Comparison of ENCODE assay signal across 8 cellular contexts in genomic region chr2:38748857-38749804, GRCh38. TPM values are rescaled to one million over a fixed set of nuclear protein-coding genes. Genes with fewer than 3 reads are reported as not detected.
DNase-seq lines count a peak whose midpoint lies in the region; ATAC-seq and TF ChIP-seq lines count a peak whose summit lies in the region.

No MANE protein-coding gene starts in this region.

- peak; percentile 31 for DNase-seq in activated naive CD4-positive, alpha-beta T cell treated with anti-CD3 and anti-CD28 coated beads for 36 hours
- DNase-seq in activated naive CD4-positive, alpha-beta T cell treated with anti-CD3 and anti-CD28 coated beads, Interleukin-2, amount 50 U/mL, for 16 hours, result no peak
- DNase-seq in activated naive CD4-positive, alpha-beta T cell treated with anti-CD3 and anti-CD28 coated beads, Interleukin-2, amount 50 U/mL, for 72 hours (ENCODE audit: low spot score in 2 of 2), result no peak
- DNase-seq in kidney epithelial cell (ENCODE audit: low read depth) (no peak), tibial nerve (ENCODE audit: low spot score in 2 of 2) (no peak)

- CTCF ChIA-PET in activated naive CD4-positive, alpha-beta T cell treated with anti-CD3 and anti-CD28 coated beads for 36 hours (lab: Charles Lee), result interaction anchor here (0.9 kb wide), 1 partner anchor 9 kb away, joined by 4 read pairs; no protein-coding TSS in a partner anchor

- H3K4me3 ChIP-seq in kidney epithelial cell (ENCODE audit: low read depth, low read length) (peak overlapping the region; percentile 93), tibial nerve (peak overlapping the region; percentile 74 to 95 (median 90))

- H3K27me3 Mint-ChIP-seq in activated naive CD4-positive, alpha-beta T cell treated with anti-CD3 and anti-CD28 coated beads for 36 hours (ENCODE audit: low read depth), result peaks cover 3% of the 10 kb centered on the region

- 61 to 64% methylated on average over 27 of the region's 27 CpGs for WGBS in tibial nerve, 2 donors

- H3K27me3 ChIP-seq in kidney epithelial cell (ENCODE audit: control insufficient read depth, insufficient read depth, low read length) (no peaks in the 10 kb centered on the region), tibial nerve (no peaks in the 10 kb centered on the region)

- peak overlapping the region; percentile 100 for H3K27ac Mint-ChIP-seq in activated naive CD4-positive, alpha-beta T cell treated with anti-CD3 and anti-CD28 coated beads for 36 hours
- peak overlapping the region; percentile 98 to 100 for H3K27ac Mint-ChIP-seq in activated naive CD4-positive, alpha-beta T cell treated with anti-CD3 and anti-CD28 coated beads, Interleukin-2, amount 50 U/mL, for 72 hours

- intact Hi-C loops in activated naive CD4-positive, alpha-beta T cell treated with anti-CD3 and anti-CD28 coated beads for 36 hours (cut with micrococcal nuclease), result loop anchor here (10.0 kb wide), 1 partner anchor 674 kb away; the partner anchor contains the start of gene CYP1B1

- peaks cover 69% of the 10 kb centered on the region for H3K4me1 Mint-ChIP-seq in activated naive CD4-positive, alpha-beta T cell treated with anti-CD3 and anti-CD28 coated beads for 36 hours (ENCODE audit: low read depth)

- peak overlapping the region in 3 of 4 donors; percentile 97 to 100 (median 97) for H3K27ac ChIP-seq in tibial nerve

- no peak for TF ChIP-seq EP300 in tibial nerve (IDR thresholded peaks at IDR 0.05)

- TF ChIP-seq POLR2A in tibial nerve (IDR thresholded peaks at IDR 0.05), result no peak

- H3K9me3 ChIP-seq in tibial nerve, result no peaks in the 10 kb centered on the region

- TF ChIP-seq CTCF in kidney epithelial cell (IDR thresholded peaks at IDR 0.05; ENCODE audit: insufficient read depth, low read length, poor library complexity, severe bottlenecking) (no peak), tibial nerve (IDR thresholded peaks at IDR 0.05) (no peak)

- H3K4me3 Mint-ChIP-seq in activated naive CD4-positive, alpha-beta T cell treated with anti-CD3 and anti-CD28 coated beads for 36 hours, result peak overlapping the region; percentile 100

- H3K36me3 ChIP-seq in kidney epithelial cell (ENCODE audit: control insufficient read depth, insufficient read depth, low read length) (peaks cover 3% of the 10 kb centered on the region), tibial nerve (peaks cover 0 to 51% (median 27%) of the 10 kb centered on the region in 3 donors)

- peaks cover 0 to 75% (median 21%) of the 10 kb centered on the region in 4 donors for H3K4me1 ChIP-seq in tibial nerve

- no peak for ATAC-seq in activated naive CD4-positive, alpha-beta T cell treated with anti-CD3 and anti-CD28 coated beads, Interleukin-2, amount 50 U/mL, for 72 hours
- ATAC-seq in HG02981 (IDR thresholded peaks at IDR 0.05; ENCODE audit: unreplicated experiment) (no peak), HG02973 (IDR thresholded peaks at IDR 0.05; ENCODE audit: unreplicated experiment) (no peak), GM21528 (IDR thresholded peaks at IDR 0.05; ENCODE audit: low FRiP score, unreplicated experiment) (no peak)

- H3K36me3 Mint-ChIP-seq in activated naive CD4-positive, alpha-beta T cell treated with anti-CD3 and anti-CD28 coated beads for 36 hours (ENCODE audit: low read depth), result peaks cover 66% of the 10 kb centered on the region
- peaks cover 61 to 67% of the 10 kb centered on the region in 2 donors for H3K36me3 Mint-ChIP-seq in activated naive CD4-positive, alpha-beta T cell treated with anti-CD3 and anti-CD28 coated beads, Interleukin-2, amount 50 U/mL, for 72 hours

- no peaks in the 10 kb centered on the region for H3K9me3 Mint-ChIP-seq in activated naive CD4-positive, alpha-beta T cell treated with anti-CD3 and anti-CD28 coated beads for 36 hours
- no peaks in the 10 kb centered on the region for H3K9me3 Mint-ChIP-seq in activated naive CD4-positive, alpha-beta T cell treated with anti-CD3 and anti-CD28 coated beads, Interleukin-2, amount 50 U/mL, for 72 hours

RNA-seq across cellular contexts. Expression of gene SRSF7, which starts 2.0 kb away (rescaled TPM):
- 100 to 1,000 TPM; 212 to 217 TPM for total RNA-seq in activated naive CD4-positive, alpha-beta T cell treated with anti-CD3 and anti-CD28 coated beads for 36 hours
- 100 to 1,000 TPM; 236 to 294 TPM for total RNA-seq in activated naive CD4-positive, alpha-beta T cell treated with anti-CD3 and anti-CD28 coated beads, Interleukin-2, amount 50 U/mL, for 72 hours
- total RNA-seq in kidney epithelial cell (67.6 and 73.8 TPM in 2 replicates), tibial nerve (10 to 100 TPM; 62.6 to 85.5 (median 80.9) TPM)

RNA-seq across cellular contexts. Expression of gene GEMIN6, which starts 28.9 kb away (rescaled TPM):
- total RNA-seq in activated naive CD4-positive, alpha-beta T cell treated with anti-CD3 and anti-CD28 coated beads for 36 hours, result 10 to 100 TPM; 23.7 to 24.5 TPM
- total RNA-seq in activated naive CD4-positive, alpha-beta T cell treated with anti-CD3 and anti-CD28 coated beads, Interleukin-2, amount 50 U/mL, for 72 hours, result 10 to 100 TPM; 23.8 to 25.4 TPM
- 3.7 and 7.1 TPM in 2 replicates for total RNA-seq in kidney epithelial cell
- total RNA-seq in tibial nerve, result 1 to 10 TPM; 1.4 to 9.8 (median 4.4) TPM
